In the genomic region with DNA sequence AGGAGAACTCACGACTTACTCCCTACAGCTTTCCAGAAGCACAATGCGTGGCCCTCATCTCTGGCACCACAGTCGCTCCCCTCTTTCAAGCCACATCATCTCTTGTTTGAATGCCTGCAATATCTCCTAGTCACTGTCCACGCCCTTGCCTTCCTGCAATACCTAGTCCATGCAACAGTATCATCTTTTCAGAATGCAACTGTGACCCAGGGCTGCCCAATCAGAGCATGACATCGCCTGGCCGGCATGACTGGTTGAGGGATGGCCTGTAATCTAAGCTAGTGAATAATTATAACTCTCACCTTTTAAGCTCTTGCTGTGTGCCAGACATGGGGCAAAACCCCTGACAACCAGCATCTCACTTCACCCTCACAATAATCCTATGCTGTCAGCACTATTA, we compare ENCODE assay signal across 28 cellular contexts. TPM values are rescaled to one million over a fixed set of nuclear protein-coding genes. Genes with fewer than 3 reads are reported as not detected.
DNase-seq lines count a peak whose midpoint lies in the region; ATAC-seq and TF ChIP-seq lines count a peak whose summit lies in the region.
"Had no signal": no experiment of that assay in that cellular context is flagged by ENCODE, and none has a peak within 500 bp of the region (broad histone marks: within the 10 kb centered on the region; RNA-seq: fewer than 3 reads in every experiment).

No MANE protein-coding gene starts in this region.

- DNase-seq in CD14-positive monocyte (ENCODE audit: low spot score) (no peak), RWPE2 (ENCODE audit: low spot score) (no peak), islet precursor cell (peak; percentile 63), psoas muscle (peak; percentile 63 to 83), amniotic stem cell (lab: John Stamatoyannopoulos, UW) (no peak), G401 (ENCODE audit: low spot score) (no peak), C1 segment of cervical spinal cord (lab: John Stamatoyannopoulos, UW) (no peak)
- DNase-seq in T-helper 2 cell treated with Interferon-gamma antibody and Interleukin-4, amounts not matched to agents 5 μg/mL and 100 μg/mL, for 36 hours (ENCODE audit: low spot score), result no peak
- DNase-seq: activated CD4-positive, alpha-beta T cell treated with anti-CD3 and anti-CD28 coated beads for 1 hour; activated CD8-positive, alpha-beta T cell treated with anti-CD3 and anti-CD28 coated beads, Interleukin-2, amount 10 ng/mL, durations not matched to agents 7 days and 5 days; activated naive CD4-positive, alpha-beta T cell treated with anti-CD3 and anti-CD28 coated beads for 36 hours; Caco-2; DMS53; immature natural killer cell; KG1; MG63; naive B cell; NCI-H1105; NCI-H187; NCI-H2171; right lobe of liver; RPMI8226; stimulated activated CD4-positive, alpha-beta T cell treated with anti-CD3 and anti-CD28 coated beads, Interleukin-4, amount 100 ng/mL, for 24 hours; tibial artery had no signal

- H3K27me3 ChIP-seq in RWPE2 (ENCODE audit: insufficient read depth, poor library complexity, severe bottlenecking) (no peaks in the 10 kb centered on the region), psoas muscle (ENCODE audit: insufficient read depth in 3 of 3, low read length in 2 of 3) (no peaks in the 10 kb centered on the region)
- H3K27me3 ChIP-seq: body of pancreas, MG63, right lobe of liver, tibial artery had no signal

- peaks cover 59% of the 10 kb centered on the region for H3K4me1 Mint-ChIP-seq in CD14-positive monocyte
- H3K4me1 Mint-ChIP-seq in T-helper 2 cell treated with Interferon-gamma antibody and Interleukin-4, amounts not matched to agents 5 μg/mL and 100 μg/mL, for 36 hours (ENCODE audit: low read depth), result no peaks in the 10 kb centered on the region
- H3K4me1 Mint-ChIP-seq: immature natural killer cell had no signal

- ATAC-seq in RWPE2 (ENCODE audit: low read depth), result 0 out of 3 replicates have a peak, but pooled peaks have one; percentile 27
- ATAC-seq in psoas muscle, result peak; percentile 93 to 96 (median 94)
- ATAC-seq: activated CD8-positive, alpha-beta T cell treated with anti-CD3 and anti-CD28 coated beads, Interleukin-2, amount 10 ng/mL, durations not matched to agents 7 days and 5 days had no signal

- H3K27ac Mint-ChIP-seq in CD14-positive monocyte, result peak overlapping the region; percentile 66 to 94 (median 89)
- no peak overlapping the region for H3K27ac Mint-ChIP-seq in T-helper 2 cell treated with Interferon-gamma antibody and Interleukin-4, amounts not matched to agents 5 μg/mL and 100 μg/mL, for 36 hours
- H3K27ac Mint-ChIP-seq: activated CD8-positive, alpha-beta T cell treated with anti-CD3 and anti-CD28 coated beads, Interleukin-2, amount 10 ng/mL, durations not matched to agents 7 days and 5 days; activated naive CD4-positive, alpha-beta T cell treated with anti-CD3 and anti-CD28 coated beads for 36 hours; immature natural killer cell; progenitor cell of endocrine pancreas; T-helper 1 cell treated with Interleukin-12 subunit alpha and Interleukin-12 subunit beta and Interleukin-4 antibody, amounts not matched to agents 30 μg/mL and 1 μg/mL, for 36 hours had no signal

- intact Hi-C loops in CD14-positive monocyte (cut with micrococcal nuclease), result no loop called here
- intact Hi-C loops in psoas muscle (cut with DNase I), result loop anchor here in 1 of 2 donors (2.0 to 5.0 kb wide), 3 partner anchors 53 to 137 kb away; a partner anchor contains a TSS

- H3K27me3 Mint-ChIP-seq in CD14-positive monocyte (ENCODE audit: low read depth in 3 of 3), result peaks cover 0 to 2% (median 0%) of the 10 kb centered on the region in 3 donors
- H3K27me3 Mint-ChIP-seq in T-helper 2 cell treated with Interferon-gamma antibody and Interleukin-4, amounts not matched to agents 5 μg/mL and 100 μg/mL, for 36 hours (ENCODE audit: low read depth), result peaks cover 1% of the 10 kb centered on the region
- H3K27me3 Mint-ChIP-seq: naive B cell, progenitor cell of endocrine pancreas had no signal

- H3K27ac ChIP-seq in RWPE2 (ENCODE audit: poor library complexity, severe bottlenecking) (no peak overlapping the region), psoas muscle (peak overlapping the region; percentile 62)
- H3K27ac ChIP-seq: body of pancreas, right lobe of liver, SK-N-MC, tibial artery had no signal

- peaks cover 0 to 2% (median 0%) of the 10 kb centered on the region in 7 donors for H3K9me3 Mint-ChIP-seq in CD14-positive monocyte
- no peaks in the 10 kb centered on the region for H3K9me3 Mint-ChIP-seq in T-helper 2 cell treated with Interferon-gamma antibody and Interleukin-4, amounts not matched to agents 5 μg/mL and 100 μg/mL, for 36 hours
- H3K9me3 Mint-ChIP-seq: activated naive CD4-positive, alpha-beta T cell treated with anti-CD3 and anti-CD28 coated beads for 36 hours; immature natural killer cell; T-helper 1 cell treated with Interleukin-12 subunit alpha and Interleukin-12 subunit beta and Interleukin-4 antibody, amounts not matched to agents 30 μg/mL and 1 μg/mL, for 36 hours had no signal

- TF ChIP-seq CTCF in CD14-positive monocyte (IDR thresholded peaks at IDR 0.05), result no peak
- TF ChIP-seq CTCF in RWPE2 (IDR thresholded peaks at IDR 0.05; ENCODE audit: poor library complexity, severe bottlenecking), result no peak
- TF ChIP-seq CTCF in psoas muscle (IDR thresholded peaks at IDR 0.05), result no peak

- no peaks in the 10 kb centered on the region for H3K36me3 Mint-ChIP-seq in CD14-positive monocyte
- H3K36me3 Mint-ChIP-seq in T-helper 2 cell treated with Interferon-gamma antibody and Interleukin-4, amounts not matched to agents 5 μg/mL and 100 μg/mL, for 36 hours (ENCODE audit: low read depth), result no peaks in the 10 kb centered on the region
- H3K36me3 Mint-ChIP-seq: immature natural killer cell, naive B cell had no signal

- H3K4me1 ChIP-seq in RWPE2 (ENCODE audit: insufficient read depth, poor library complexity, severe bottlenecking), result no peaks in the 10 kb centered on the region
- H3K4me1 ChIP-seq in psoas muscle, result peaks cover 34% of the 10 kb centered on the region
- H3K4me1 ChIP-seq: right lobe of liver had no signal

- H3K4me3 ChIP-seq in RWPE2 (ENCODE audit: severe bottlenecking) (no peak overlapping the region), psoas muscle (no peak overlapping the region)
- H3K4me3 ChIP-seq: body of pancreas, MG63, right lobe of liver, SK-N-MC, tibial artery had no signal

- WGBS in psoas muscle, 3 donors, result 23 to 43% (median 25%) methylated on average over 6 of the region's 6 CpGs

- H3K36me3 ChIP-seq in RWPE2 (ENCODE audit: low read depth) (no peaks in the 10 kb centered on the region), psoas muscle (ENCODE audit: insufficient read depth in 1 of 2, low read depth in 1 of 2) (no peaks in the 10 kb centered on the region)
- H3K36me3 ChIP-seq: MG63, right lobe of liver, tibial artery had no signal

- in situ Hi-C loops in G401 (cut with HindIII; ENCODE audit: low sequenced_read_pairs), result no loop called here

- peak overlapping the region in 1 of 2 donors; percentile 50 for H3K4me3 Mint-ChIP-seq in CD14-positive monocyte
- H3K4me3 Mint-ChIP-seq in T-helper 2 cell treated with Interferon-gamma antibody and Interleukin-4, amounts not matched to agents 5 μg/mL and 100 μg/mL, for 36 hours, result no peak overlapping the region
- H3K4me3 Mint-ChIP-seq: activated CD8-positive, alpha-beta T cell treated with anti-CD3 and anti-CD28 coated beads, Interleukin-2, amount 10 ng/mL, durations not matched to agents 7 days and 5 days; activated naive CD4-positive, alpha-beta T cell treated with anti-CD3 and anti-CD28 coated beads for 36 hours; immature natural killer cell; T-helper 1 cell treated with Interleukin-12 subunit alpha and Interleukin-12 subunit beta and Interleukin-4 antibody, amounts not matched to agents 30 μg/mL and 1 μg/mL, for 36 hours had no signal

- no peaks in the 10 kb centered on the region for H3K9me3 ChIP-seq in RWPE2 (ENCODE audit: severe bottlenecking)
- H3K9me3 ChIP-seq in psoas muscle, result no peaks in the 10 kb centered on the region
- H3K9me3 ChIP-seq: body of pancreas, Caco-2, MG63, right lobe of liver, tibial artery had no signal

RNA-seq across cellular contexts. Expression of a gene that starts 52.5 kb away (rescaled TPM):
- 10 to 100 TPM; 10.7 to 13.9 TPM for polyA plus RNA-seq in CD14-positive monocyte
- total RNA-seq in psoas muscle, result 100 to 1,000 TPM in 3 of 4 donors, 10 to 100 TPM in 1; 95.0 to 262 (median 225) TPM
- polyA plus RNA-seq in psoas muscle, result 10 to 100 TPM; 30.4 to 86.4 (median 33.1) TPM
- 4.0 and 6.6 TPM in 2 replicates for total RNA-seq in G401 (2014; rRNA removed; shearing (Covaris generic))

Comparison
In these comparisons a context has a peak if more than half of its experiments do, and no peak if none do; other contexts are left out.
1. DNase-seq: peak in islet precursor cell (single experiment) and psoas muscle (2 of 2); none in CD14-positive monocyte (single experiment), RWPE2 (single experiment), amniotic stem cell (single experiment), G401 (single experiment), T-helper 2 cell treated with Interferon-gamma antibody and Interleukin-4, amounts not matched to agents 5 μg/mL and 100 μg/mL, for 36 hours (single experiment) and C1 segment of cervical spinal cord (0 of 14).
2. RNA of a gene that starts 52.5 kb away (total RNA-seq): 95.0 to 262 TPM in psoas muscle; 4.0 to 6.6 TPM in G401; every median in the first group is over 10 times any median in the second.